Comparison of ENCODE assay signal across 36 cellular contexts in genomic region chr12:102681309-102681708, GRCh38.
"Had no signal": no experiment of that assay in that cellular context is flagged by ENCODE, and none has a peak within 500 bp of the region (broad histone marks: within the 10 kb centered on the region; RNA-seq: fewer than 3 reads in every experiment).

No MANE protein-coding gene starts in this region.

- H3K27me3 ChIP-seq: MG63 had no signal

- H3K36me3 ChIP-seq: MG63 had no signal

- DNase-seq: Kasumi-1, MG63, MM.1S, MV-4-11, NCI-H1048, NCI-H1092, NCI-H1092 treated with DMSO at 0.1 percent for 48 hours, NCI-H1105, NCI-H1105 treated with DMSO at 0.1 percent for 48 hours, NCI-H1417, NCI-H1417 treated with DMSO at 0.1 percent for 48 hours, NCI-H1436, NCI-H1436 treated with DMSO at 0.1 percent for 48 hours, NCI-H146, NCI-H1694, NCI-H1694 treated with DMSO at 0.1 percent for 48 hours, NCI-H187, NCI-H187 treated with DMSO at 0.1 percent for 48 hours, NCI-H1930, NCI-H2029, NCI-H2029 treated with DMSO at 0.1 percent for 48 hours, NCI-H2081, NCI-H2081 treated with DMSO at 0.1 percent for 48 hours, NCI-H2107, NCI-H2171, NCI-H2171 treated with DMSO at 0.1 percent for 48 hours, NCI-H2227 treated with DMSO at 0.1 percent for 48 hours, NCI-H226, NCI-H345, NCI-H446, NCI-H446 treated with DMSO at 0.1 percent for 48 hours, NCI-H510A, NCI-H510A treated with DMSO at 0.1 percent for 48 hours, NCI-H524, NCI-H524 treated with DMSO at 0.1 percent for 48 hours, NCI-H526 had no signal

- H3K9me3 ChIP-seq: MG63 had no signal

- H3K4me3 ChIP-seq: MG63 had no signal
